Comparison of ENCODE assay signal across 34 cellular contexts in genomic region chr19:2483084-2483483, GRCh38.
"Had no signal": no experiment of that assay in that cellular context is flagged by ENCODE, and none has a peak within 500 bp of the region (broad histone marks: within the 10 kb centered on the region; RNA-seq: fewer than 3 reads in every experiment).

No MANE protein-coding gene starts in this region.

- H3K4me3 ChIP-seq: colonic mucosa, PC-9 had no signal

- DNase-seq: activated B cell treated with CpG ODN at 0.5 μM for 24 hours; activated CD4-positive, alpha-beta memory T cell treated with anti-CD3 and anti-CD28 coated beads for 36 hours; activated CD4-positive, alpha-beta T cell treated with anti-CD3 and anti-CD28 coated beads for 4 hours; activated CD4-positive, alpha-beta T cell treated with anti-CD3 and anti-CD28 coated beads, Interleukin-2, amount 50 U/mL, for 1 hour; activated CD4-positive, CD25-positive, alpha-beta regulatory T cell treated with anti-CD3 and anti-CD28 coated beads, Interleukin-2, amount 50 U/mL, for 72 hours; activated CD8-positive, alpha-beta memory T cell treated with anti-CD3 and anti-CD28 coated beads, Interleukin-2, amount 50 U/mL, for 4 hours; activated effector memory CD4-positive, alpha-beta T cell treated with Interleukin-2 at 50 U/mL for 16 hours; activated naive CD4-positive, alpha-beta T cell treated with anti-CD3 and anti-CD28 coated beads, Interleukin-2, amount 10 ng/mL, durations not matched to agents 7 days and 5 days; activated naive CD8-positive, alpha-beta T cell treated with anti-CD3 and anti-CD28 coated beads, Interleukin-2, amount 50 U/mL, for 24 hours; activated T-cell treated with anti-CD3 and anti-CD28 coated beads for 4 hours; activated T-cell treated with anti-CD3 and anti-CD28 coated beads, Interleukin-2, amount 50 U/mL, for 4 hours; amniotic stem cell; aorta; brain microvascular endothelial cell; central memory CD4-positive, alpha-beta T cell; colonic mucosa; NCI-H1092 treated with DMSO at 0.1 percent for 48 hours; NCI-H1417; NCI-H146; NCI-H187; NCI-H2029 treated with DMSO at 0.1 percent for 48 hours; NCI-H2107; NCI-H226; NCI-H524 treated with DMSO at 0.1 percent for 48 hours; NCI-H748 treated with DMSO at 0.1 percent for 48 hours; NK-92 treated with Interleukin-12 subunit alpha and Interleukin-12 subunit beta, amount 100 ng/mL, for 24 hours; PC-9; Right ventricle myocardium superior; SW 1271; T-helper 1 cell; T-helper 2 cell; T-helper 9 cell had no signal

- H3K9me3 ChIP-seq: colonic mucosa had no signal

- H3K4me3 Mint-ChIP-seq: activated B cell treated with CpG ODN at 0.5 μM for 24 hours; activated CD4-positive, alpha-beta memory T cell treated with anti-CD3 and anti-CD28 coated beads for 36 hours; activated naive CD4-positive, alpha-beta T cell treated with anti-CD3 and anti-CD28 coated beads, Interleukin-2, amount 10 ng/mL, durations not matched to agents 7 days and 5 days; activated naive CD8-positive, alpha-beta T cell; activated naive CD8-positive, alpha-beta T cell treated with anti-CD3 and anti-CD28 coated beads, Interleukin-2, amount 50 U/mL, for 24 hours; activated T-cell treated with anti-CD3 and anti-CD28 coated beads, Interleukin-2, amount 50 U/mL, for 4 hours had no signal

- H3K36me3 ChIP-seq: brain microvascular endothelial cell, colonic mucosa had no signal

- H3K27ac ChIP-seq: brain microvascular endothelial cell, colonic mucosa, PC-9, VCaP had no signal

- H3K4me1 ChIP-seq: colonic mucosa had no signal

- H3K27me3 Mint-ChIP-seq: activated B cell treated with CpG ODN at 0.5 μM for 24 hours; activated naive CD8-positive, alpha-beta T cell had no signal

- ATAC-seq: activated naive CD8-positive, alpha-beta T cell treated with anti-CD3 and anti-CD28 coated beads, Interleukin-2, amount 50 U/mL, for 24 hours; activated T-cell treated with anti-CD3 and anti-CD28 coated beads, Interleukin-2, amount 50 U/mL, for 4 hours had no signal

- H3K27me3 ChIP-seq: brain microvascular endothelial cell, colonic mucosa had no signal

- H3K27ac Mint-ChIP-seq: activated B cell treated with CpG ODN at 0.5 μM for 24 hours; activated CD4-positive, alpha-beta memory T cell treated with anti-CD3 and anti-CD28 coated beads for 36 hours; activated naive CD4-positive, alpha-beta T cell treated with anti-CD3 and anti-CD28 coated beads, Interleukin-2, amount 10 ng/mL, durations not matched to agents 7 days and 5 days; activated naive CD8-positive, alpha-beta T cell; activated naive CD8-positive, alpha-beta T cell treated with anti-CD3 and anti-CD28 coated beads, Interleukin-2, amount 50 U/mL, for 24 hours had no signal
